Comparison of ENCODE assay signal across 12 cellular contexts in genomic region chr1:39128959-39129358, GRCh38.
A peak's percentile ranks its signal among the peaks of the same experiment; 100 is the strongest.
DNase-seq lines count a peak whose midpoint lies in the region; ATAC-seq and TF ChIP-seq lines count a peak whose summit lies in the region.
"Had no signal": no experiment of that assay in that cellular context is flagged by ENCODE, and none has a peak within 500 bp of the region (broad histone marks: within the 10 kb centered on the region; RNA-seq: fewer than 3 reads in every experiment).

No MANE protein-coding gene starts in this region.

- H3K27ac ChIP-seq in SK-N-SH (ENCODE audit: low read depth in 2 of 2, low read length in 1 of 2) (peak overlapping the region in 1 of 2 experiments; percentile 94; a peak in 2 of 4 replicates), lower lobe of right lung (peak overlapping the region; percentile 83), upper lobe of right lung (peak overlapping the region; percentile 78)

- intact Hi-C loops in lower lobe of right lung (cut with DNase I) (no loop called here), upper lobe of right lung (cut with DNase I) (no loop called here), posterior vena cava (cut with DNase I) (no loop called here)

- no peak for ATAC-seq in SK-N-SH treated with all-trans-retinoic acid at 6 μM for 48 hours
- peak; percentile 81 to 88 for ATAC-seq in lower lobe of right lung
- ATAC-seq in upper lobe of right lung, result peak; percentile 76
- ATAC-seq in activated CD4-positive, CD25-positive, alpha-beta regulatory T cell treated with anti-CD3 and anti-CD28 coated beads, Interleukin-2, amount 50 U/mL, for 24 hours, result no peak
- ATAC-seq: natural killer cell had no signal

- 88% methylated on average over 2 of the region's 2 CpGs for WGBS in SK-N-SH (ENCODE audit: low lambda C conversion rate)

- no peaks in the 10 kb centered on the region for H3K27me3 Mint-ChIP-seq in brain

- no peak overlapping the region for H3K4me3 ChIP-seq in SK-N-SH (ENCODE audit: low read depth in 2 of 2, low read length in 1 of 2)
- no peak overlapping the region for H3K4me3 ChIP-seq in lower lobe of right lung
- no peak overlapping the region for H3K4me3 ChIP-seq in upper lobe of right lung

- DNase-seq in SK-N-SH, result no peak
- DNase-seq in lower lobe of right lung, result peak; percentile 84
- peak; percentile 80 for DNase-seq in upper lobe of right lung
- no peak for DNase-seq in posterior vena cava (ENCODE audit: low spot score)
- DNase-seq in HEK293T (ENCODE audit: extremely low spot score), result no peak
- DNase-seq: brain microvascular endothelial cell, natural killer cell, NCI-H2227 treated with DMSO at 0.1 percent for 48 hours had no signal

- peaks cover 60% of the 10 kb centered on the region for H3K4me1 Mint-ChIP-seq in brain
- H3K4me1 Mint-ChIP-seq: natural killer cell had no signal

- TF ChIP-seq CTCF in SK-N-SH (IDR thresholded peaks at IDR 0.05) (no peak), brain (conservative IDR thresholded peaks at IDR 0.05) (no peak), lower lobe of right lung (IDR thresholded peaks at IDR 0.05) (no peak), upper lobe of right lung (IDR thresholded peaks at IDR 0.05) (no peak)

- H3K36me3 ChIP-seq in SK-N-SH (replicated peaks in 1 of 2; ENCODE audit: control insufficient read depth in 1 of 2, insufficient read depth in 2 of 2, low read length in 1 of 2), result peaks cover 0 to 10% of the 10 kb centered on the region in 2 experiments
- H3K36me3 ChIP-seq in lower lobe of right lung, result peaks cover 11% of the 10 kb centered on the region
- H3K36me3 ChIP-seq in upper lobe of right lung, result peaks cover 12% of the 10 kb centered on the region

- peaks cover 92% of the 10 kb centered on the region for H3K79me2 ChIP-seq in SK-N-SH (ENCODE audit: insufficient read depth)

- H3K4me3 Mint-ChIP-seq in brain, result no peak overlapping the region
- H3K4me3 Mint-ChIP-seq: natural killer cell; T-helper 1 cell treated with Interleukin-12 subunit alpha and Interleukin-12 subunit beta and Interleukin-4 antibody, amounts not matched to agents 30 μg/mL and 1 μg/mL, for 36 hours had no signal

- no peaks in the 10 kb centered on the region for H3K9me3 Mint-ChIP-seq in brain
- H3K9me3 Mint-ChIP-seq: natural killer cell; T-helper 1 cell treated with Interleukin-12 subunit alpha and Interleukin-12 subunit beta and Interleukin-4 antibody, amounts not matched to agents 30 μg/mL and 1 μg/mL, for 36 hours had no signal

- no peaks in the 10 kb centered on the region for H3K9me3 ChIP-seq in SK-N-SH
- H3K9me3 ChIP-seq in lower lobe of right lung, result no peaks in the 10 kb centered on the region
- H3K9me3 ChIP-seq in upper lobe of right lung, result no peaks in the 10 kb centered on the region

- H3K4me1 ChIP-seq in SK-N-SH (ENCODE audit: control insufficient read depth in 1 of 2, insufficient read depth in 2 of 2, low read depth in 1 of 2, low read length in 1 of 2) (peaks cover 20 to 56% of the 10 kb centered on the region in 2 experiments), lower lobe of right lung (peaks cover 88% of the 10 kb centered on the region), upper lobe of right lung (peaks cover 70% of the 10 kb centered on the region)

- no peaks in the 10 kb centered on the region for H3K9me2 ChIP-seq in SK-N-SH

- TF ChIP-seq RAD21 in SK-N-SH (IDR thresholded peaks at IDR 0.05; ENCODE audit: low read length), result no peak

- peak overlapping the region in 4 of 5 experiments; percentile 2 to 87 (median 72) for H3K27ac Mint-ChIP-seq in brain
- H3K27ac Mint-ChIP-seq: natural killer cell; T-helper 1 cell treated with Interleukin-12 subunit alpha and Interleukin-12 subunit beta and Interleukin-4 antibody, amounts not matched to agents 30 μg/mL and 1 μg/mL, for 36 hours had no signal

- peaks cover 5% of the 10 kb centered on the region; the same call in 1 of the 2 replicates for H4K20me1 ChIP-seq in SK-N-SH (ENCODE audit: insufficient read depth)

- H3K36me3 Mint-ChIP-seq in brain, result peaks cover 48% of the 10 kb centered on the region
- H3K36me3 Mint-ChIP-seq: natural killer cell had no signal

- POLR2A ChIA-PET in SK-N-SH (lab: Yijun Ruan, JAX) (interaction anchor here (0.6 kb wide), 1 partner anchor 553 kb away, joined by 3 read pairs; no protein-coding TSS in a partner anchor), HEK293T (lab: Yijun Ruan, JAX) (no interaction called here)

- H3K4me2 ChIP-seq in SK-N-SH, result peak overlapping the region; percentile 51; the same call in 1 of the 2 replicates

- no peak for TF ChIP-seq EP300 in SK-N-SH (IDR thresholded peaks at IDR 0.05; ENCODE audit: borderline replicate concordance in 1 of 2, low read depth in 1 of 2, low read length in 1 of 2)

- no peaks in the 10 kb centered on the region for H3K27me3 ChIP-seq in SK-N-SH (ENCODE audit: insufficient read depth)
- H3K27me3 ChIP-seq in lower lobe of right lung (ENCODE audit: low read depth), result no peaks in the 10 kb centered on the region
- H3K27me3 ChIP-seq in upper lobe of right lung, result no peaks in the 10 kb centered on the region
- H3K27me3 ChIP-seq: brain microvascular endothelial cell had no signal

- CTCF ChIA-PET in SK-N-SH (lab: Yijun Ruan, JAX), result interaction anchor here (0.7 to 1.9 kb wide), 4 partner anchors 15 to 76 kb away, joined by 3 to 5 read pairs (median 4); no protein-coding TSS in a partner anchor
- CTCF ChIA-PET in HEK293T (lab: Yijun Ruan, JAX), result interaction anchor here (0.5 to 1.5 kb wide), 3 partner anchors 59 to 74 kb away, joined by 3 to 4 read pairs (median 4); no protein-coding TSS in a partner anchor

- H2AFZ ChIP-seq in SK-N-SH (ENCODE audit: low read depth), result no peak overlapping the region

- H3K9ac ChIP-seq in SK-N-SH, result no peak overlapping the region

- H3F3A ChIP-seq in SK-N-SH (replicated peaks; ENCODE audit: insufficient read depth), result peaks cover 38% of the 10 kb centered on the region

TF ChIP-seq in SK-N-SH, 30 proteins besides CTCF, POLR2A, EP300 and RAD21 (continues in another document):
- no peak for TF ChIP-seq NRF1 (IDR thresholded peaks at IDR 0.05; ENCODE audit: low read depth, low read length)
- no peak for TF ChIP-seq POLR2AphosphoS5 (IDR thresholded peaks at IDR 0.05; ENCODE audit: low read depth, low read length)
- TF ChIP-seq USF1 (IDR thresholded peaks at IDR 0.05; ENCODE audit: borderline replicate concordance, low read depth), result no peak

TF ChIP-seq in SK-N-SH treated with all-trans-retinoic acid at 6 μM for 48 hours, 23 proteins besides CTCF, POLR2A, EP300 and RAD21:
- TF ChIP-seq ZNF8 (CRISPR knock-in tag; IDR thresholded peaks at IDR 0.05) (no peak), BACH2 (CRISPR knock-in tag; IDR thresholded peaks at IDR 0.05; ENCODE audit: borderline replicate concordance) (no peak), ARNTL (CRISPR knock-in tag; IDR thresholded peaks at IDR 0.05; ENCODE audit: borderline replicate concordance, low read depth) (no peak), ESRRG (CRISPR knock-in tag; IDR thresholded peaks at IDR 0.05) (no peak)

TF ChIP-seq in HEK293T, 16 proteins besides CTCF, POLR2A, EP300 and RAD21:
- TF ChIP-seq FOXM1 (IDR thresholded peaks at IDR 0.05; ENCODE audit: borderline replicate concordance) (no peak), ELF4 (IDR thresholded peaks at IDR 0.05) (no peak), ZNF384 (IDR thresholded peaks at IDR 0.05) (no peak), HDGF (IDR thresholded peaks at IDR 0.05; ENCODE audit: borderline replicate concordance) (no peak), FOXA1 (IDR thresholded peaks at IDR 0.05) (no peak)

Comparison
In these comparisons a context has a peak if more than half of its experiments do, and no peak if none do; other contexts are left out.
1. DNase-seq: peak in lower lobe of right lung (single experiment) and upper lobe of right lung (single experiment); none in SK-N-SH (single experiment), posterior vena cava (single experiment) and HEK293T (single experiment).
2. ATAC-seq: peak in lower lobe of right lung (2 of 2) and upper lobe of right lung (single experiment); none in SK-N-SH treated with all-trans-retinoic acid at 6 μM for 48 hours (single experiment) and activated CD4-positive, CD25-positive, alpha-beta regulatory T cell treated with anti-CD3 and anti-CD28 coated beads, Interleukin-2, amount 50 U/mL, for 24 hours (0 of 2).